ENCODE assay signal across 12 cellular contexts in the genomic region with DNA sequence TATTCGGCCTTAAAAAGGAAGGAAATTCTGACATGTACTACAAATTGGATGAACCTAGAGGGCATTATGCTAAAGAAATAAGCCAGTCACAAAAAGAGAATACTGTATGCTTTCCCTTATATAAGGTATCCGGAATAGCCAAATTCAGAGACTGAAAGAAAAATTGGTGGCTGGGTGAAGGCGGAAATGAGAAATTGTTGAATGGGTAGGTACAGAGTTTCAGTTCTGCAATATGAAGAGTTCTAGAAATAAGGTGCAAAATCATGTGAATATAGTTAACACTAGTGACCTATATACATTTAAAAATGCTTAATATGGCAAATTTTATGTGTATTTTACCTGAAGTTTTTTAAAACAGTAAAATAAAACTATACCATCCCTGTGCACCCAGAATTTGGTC. TPM values are rescaled to one million over a fixed set of nuclear protein-coding genes. Genes with fewer than 3 reads are reported as not detected.
DNase-seq lines count a peak whose midpoint lies in the region; ATAC-seq, FAIRE-seq and TF ChIP-seq lines count a peak whose summit lies in the region.
"Had no signal": no experiment of that assay in that cellular context is flagged by ENCODE, and none has a peak within 500 bp of the region (broad histone marks: within the 10 kb centered on the region; RNA-seq: fewer than 3 reads in every experiment).

No MANE protein-coding gene starts in this region.

- TF ChIP-seq CTCF in suprapubic skin (IDR thresholded peaks at IDR 0.05) (no peak), kidney (IDR thresholded peaks at IDR 0.05; ENCODE audit: borderline replicate concordance, extremely low read depth, insufficient read depth) (no peak), mammary epithelial cell (conservative IDR thresholded peaks at IDR 0.05 in 1 of 2, IDR thresholded peaks at IDR 0.05 in 1 of 2; ENCODE audit: extremely low read depth in 1 of 2, insufficient read depth in 1 of 2, low read depth in 1 of 2, low read length in 2 of 2) (no peak)

- FAIRE-seq in kidney (lab: Jason Lieb, UNC): no peak

- 92% methylated on average over 3 of the region's 3 CpGs for WGBS in suprapubic skin
- 100% methylated on average over 3 of the region's 3 CpGs for WGBS in mammary epithelial cell (ENCODE audit: low coverage, missing lambda C conversion rate)

- H3K27ac ChIP-seq in suprapubic skin (no peak overlapping the region), kidney (ENCODE audit: low read depth in 2 of 2, low read length in 2 of 2) (no peak overlapping the region), mammary epithelial cell (ENCODE audit: insufficient read depth, low read depth, low read length) (no peak overlapping the region)
- H3K27ac ChIP-seq: SK-N-MC had no signal

- H3K27me3 ChIP-seq in suprapubic skin (no peaks in the 10 kb centered on the region), mammary epithelial cell (ENCODE audit: insufficient read depth, low read length) (no peaks in the 10 kb centered on the region)

- ATAC-seq in GM19035 (IDR thresholded peaks at IDR 0.05; ENCODE audit: unreplicated experiment): peak; percentile 91
- peak; percentile 89 for ATAC-seq in HG02588 (IDR thresholded peaks at IDR 0.05; ENCODE audit: unreplicated experiment)
- peak; percentile 94 for ATAC-seq in HG03432 (IDR thresholded peaks at IDR 0.05; ENCODE audit: unreplicated experiment)

- H3K4me3 ChIP-seq in suprapubic skin: no peak overlapping the region
- H3K4me3 ChIP-seq in kidney (ENCODE audit: low read length in 2 of 2): no peak overlapping the region
- H3K4me3 ChIP-seq in mammary epithelial cell (replicated peaks in 1 of 3; ENCODE audit: insufficient read depth in 1 of 3, low read depth in 2 of 3, low read length in 3 of 3): no peak overlapping the region
- H3K4me3 ChIP-seq: SK-N-MC had no signal

- intact Hi-C loops in kidney (cut with DNase I) (loop anchor here (10.0 kb wide), 1 partner anchor 269 kb away; no protein-coding TSS in a partner anchor), mammary epithelial cell (cut with micrococcal nuclease) (loop anchor here (2.0 kb wide), 3 partner anchors 73 to 259 kb away; no protein-coding TSS in a partner anchor)

- no peak for TF ChIP-seq EP300 in suprapubic skin (IDR thresholded peaks at IDR 0.05)

- no peak overlapping the region for H3K9ac ChIP-seq in kidney (ENCODE audit: low read length in 2 of 2)
- H3K9ac ChIP-seq in mammary epithelial cell (ENCODE audit: insufficient read depth, low read length): no peak overlapping the region

- DNase-seq in suprapubic skin (ENCODE audit: low spot score in 2 of 2) (no peak), NCI-H2107 (lab: John Stamatoyannopoulos, UW) (no peak), kidney (no peak), mammary epithelial cell (no peak)
- DNase-seq: activated CD4-positive, alpha-beta memory T cell treated with anti-CD3 and anti-CD28 coated beads for 36 hours; DMS79; HCEC 1CT; substantia nigra had no signal

- no peaks in the 10 kb centered on the region for H4K20me1 ChIP-seq in mammary epithelial cell (ENCODE audit: insufficient read depth, low read length)

- H2AFZ ChIP-seq in mammary epithelial cell (ENCODE audit: low read depth, low read length): no peak overlapping the region

- BruUV-seq in mammary epithelial cell (replicated peaks; lab: Mats Ljungman, UMichigan): no TSS peak

- H3K9me3 ChIP-seq in suprapubic skin (no peaks in the 10 kb centered on the region), kidney (ENCODE audit: control insufficient read depth in 1 of 2, low read length in 2 of 2) (no peaks in the 10 kb centered on the region), mammary epithelial cell (replicated peaks; ENCODE audit: insufficient read depth, low read length) (no peaks in the 10 kb centered on the region)

- CTCF ChIA-PET in mammary epithelial cell (lab: Charles Lee; ENCODE audit: low non-redundant PET): no interaction called here

- in situ Hi-C loops in mammary epithelial cell (cut with MboI; ENCODE audit: low sequenced_read_pairs in 2 of 2): loop anchor here in 1 of 2 donors (10.0 kb wide), 1 partner anchor 261 kb away; no protein-coding TSS in a partner anchor

- H3K4me2 ChIP-seq in mammary epithelial cell (ENCODE audit: insufficient read depth, low read depth, low read length): no peak overlapping the region

- no peaks in the 10 kb centered on the region for H3K79me2 ChIP-seq in mammary epithelial cell (ENCODE audit: insufficient read depth, low read length)

- H3K4me1 ChIP-seq in suprapubic skin (no peaks in the 10 kb centered on the region), kidney (ENCODE audit: control insufficient read depth in 1 of 2, insufficient read depth in 1 of 2, low read depth in 1 of 2, low read length in 2 of 2) (peaks cover 0 to 2% of the 10 kb centered on the region in 2 donors), mammary epithelial cell (ENCODE audit: insufficient read depth, low read length) (no peaks in the 10 kb centered on the region)

- TF ChIP-seq POLR2A in suprapubic skin (IDR thresholded peaks at IDR 0.05): no peak

- H3K36me3 ChIP-seq in suprapubic skin (no peaks in the 10 kb centered on the region), kidney (ENCODE audit: control insufficient read depth in 1 of 2, insufficient read depth in 2 of 2, low read length in 2 of 2) (no peaks in the 10 kb centered on the region), mammary epithelial cell (ENCODE audit: insufficient read depth, low read length) (no peaks in the 10 kb centered on the region)

- dilution Hi-C loops in mammary epithelial cell (cut with HindIII; ENCODE audit: low sequenced_read_pairs): no loop called here

RNA-seq across cellular contexts. Expression of a gene that starts 51.7 kb away (rescaled TPM):
- total RNA-seq in suprapubic skin (10 to 100 TPM; 34.9 to 74.5 (median 47.3) TPM), kidney (42.4 TPM), mammary epithelial cell (10 to 100 TPM; 66.5 to 74.0 TPM)
- polyA plus RNA-seq in kidney (ENCODE audit: insufficient read depth, low read depth, low replicate concordance) (25.9 TPM), mammary epithelial cell (27.3 TPM)
- polyA minus RNA-seq in mammary epithelial cell: 17.3 TPM
